In the genomic region with DNA sequence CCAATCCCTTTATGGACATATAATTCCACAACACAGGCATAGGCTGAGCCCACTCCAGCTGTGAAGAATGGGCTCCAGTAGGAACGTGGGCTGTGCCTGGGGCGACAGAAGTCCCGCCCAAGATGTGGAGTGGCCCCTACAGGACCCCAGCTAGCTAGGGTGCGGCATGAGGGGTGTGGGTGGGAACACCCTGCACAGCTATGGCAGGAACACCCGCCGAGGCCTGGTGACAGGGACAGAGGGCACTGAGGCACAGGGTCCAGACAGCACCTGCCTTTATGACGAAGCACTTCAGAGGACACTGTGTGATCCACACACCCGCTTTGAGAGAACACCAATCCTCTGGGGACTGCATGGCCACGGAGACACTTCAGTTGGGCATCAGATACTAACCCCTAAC, we compare ENCODE assay signal across 27 cellular contexts.
"Had no signal": no experiment of that assay in that cellular context is flagged by ENCODE, and none has a peak within 500 bp of the region (broad histone marks: within the 10 kb centered on the region; RNA-seq: fewer than 3 reads in every experiment).

No MANE protein-coding gene starts in this region.

- H3K9me3 Mint-ChIP-seq: dendritic cell treated with granulocyte-macrophage colony-stimulating factor and Interleukin-4, amounts not matched to agents 40 ng/mL and 50 ng/mL, for 4 days; mesothelial cell of epicardium; naive B cell; nephron; neural progenitor cell; stimulated activated effector memory CD8-positive, alpha-beta T cell treated with anti-CD3 and anti-CD28 coated beads, Interleukin-12 subunit alpha, Interleukin-12 subunit beta, amount 100 ng/mL, for 72 hours had no signal

- H3K27me3 Mint-ChIP-seq: dendritic cell treated with granulocyte-macrophage colony-stimulating factor and Interleukin-4, amounts not matched to agents 40 ng/mL and 50 ng/mL, for 4 days; naive B cell had no signal

- H3K9me3 ChIP-seq: esophagus muscularis mucosa, gastroesophageal sphincter, heart left ventricle, mucosa of descending colon, prostate gland, right atrium auricular region, stomach, thyroid gland, vagina had no signal

- H3K4me2 ChIP-seq: hepatocyte, neural progenitor cell, smooth muscle cell had no signal

- DNase-seq: effector memory CD4-positive, alpha-beta T cell; foreskin keratinocyte; heart left ventricle; kidney; mesenchymal stem cell; mucosa of descending colon; naive B cell; stimulated activated CD4-positive, alpha-beta T cell treated with anti-CD3 and anti-CD28 coated beads, Interleukin-2, amount 100 ng/mL, for 24 hours; stimulated activated CD4-positive, alpha-beta T cell treated with anti-CD3 and anti-CD28 coated beads, Interleukin-4, amount 100 ng/mL, for 24 hours; stimulated activated naive CD4-positive, alpha-beta T cell treated with Interleukin-2 at 50 U/mL for 16 hours; stomach; thyroid gland; trophoblast cell had no signal

- H3K27ac Mint-ChIP-seq: dendritic cell treated with granulocyte-macrophage colony-stimulating factor and Interleukin-4, amounts not matched to agents 40 ng/mL and 50 ng/mL, for 4 days; mesothelial cell of epicardium; naive B cell; nephron; neural progenitor cell had no signal

- H3K4me1 ChIP-seq: neural progenitor cell, vagina had no signal

- ATAC-seq: foreskin keratinocyte; gastroesophageal sphincter; heart left ventricle; left lobe of liver; mucosa of descending colon; sciatic nerve; stimulated activated effector memory CD8-positive, alpha-beta T cell treated with anti-CD3 and anti-CD28 coated beads, Interleukin-12 subunit alpha, Interleukin-12 subunit beta, amount 100 ng/mL, for 72 hours had no signal

- H3K4me1 Mint-ChIP-seq: naive B cell, neural progenitor cell had no signal

- H3K4me3 ChIP-seq: esophagus muscularis mucosa, gastroesophageal sphincter, heart left ventricle, hepatocyte, mucosa of descending colon, neural progenitor cell, prostate gland, right atrium auricular region, smooth muscle cell, stomach, thyroid gland, vagina had no signal

- H3K4me3 Mint-ChIP-seq: dendritic cell treated with granulocyte-macrophage colony-stimulating factor and Interleukin-4, amounts not matched to agents 40 ng/mL and 50 ng/mL, for 4 days; mesothelial cell of epicardium; naive B cell; nephron; neural progenitor cell; stimulated activated effector memory CD8-positive, alpha-beta T cell treated with anti-CD3 and anti-CD28 coated beads, Interleukin-12 subunit alpha, Interleukin-12 subunit beta, amount 100 ng/mL, for 72 hours had no signal

- H3K27me3 ChIP-seq: esophagus muscularis mucosa, foreskin keratinocyte, gastroesophageal sphincter, heart left ventricle, hepatocyte, neural progenitor cell, right atrium auricular region, stomach, thyroid gland, vagina had no signal

- H3K36me3 ChIP-seq: neural progenitor cell had no signal

- H3K9ac ChIP-seq: neural progenitor cell had no signal

- H3K27ac ChIP-seq: esophagus muscularis mucosa, foreskin keratinocyte, gastroesophageal sphincter, heart left ventricle, hepatocyte, neural progenitor cell, prostate gland, right atrium auricular region, stomach, thyroid gland, vagina had no signal
